ENCODE assay signal across 1 cellular context in the genomic region with DNA sequence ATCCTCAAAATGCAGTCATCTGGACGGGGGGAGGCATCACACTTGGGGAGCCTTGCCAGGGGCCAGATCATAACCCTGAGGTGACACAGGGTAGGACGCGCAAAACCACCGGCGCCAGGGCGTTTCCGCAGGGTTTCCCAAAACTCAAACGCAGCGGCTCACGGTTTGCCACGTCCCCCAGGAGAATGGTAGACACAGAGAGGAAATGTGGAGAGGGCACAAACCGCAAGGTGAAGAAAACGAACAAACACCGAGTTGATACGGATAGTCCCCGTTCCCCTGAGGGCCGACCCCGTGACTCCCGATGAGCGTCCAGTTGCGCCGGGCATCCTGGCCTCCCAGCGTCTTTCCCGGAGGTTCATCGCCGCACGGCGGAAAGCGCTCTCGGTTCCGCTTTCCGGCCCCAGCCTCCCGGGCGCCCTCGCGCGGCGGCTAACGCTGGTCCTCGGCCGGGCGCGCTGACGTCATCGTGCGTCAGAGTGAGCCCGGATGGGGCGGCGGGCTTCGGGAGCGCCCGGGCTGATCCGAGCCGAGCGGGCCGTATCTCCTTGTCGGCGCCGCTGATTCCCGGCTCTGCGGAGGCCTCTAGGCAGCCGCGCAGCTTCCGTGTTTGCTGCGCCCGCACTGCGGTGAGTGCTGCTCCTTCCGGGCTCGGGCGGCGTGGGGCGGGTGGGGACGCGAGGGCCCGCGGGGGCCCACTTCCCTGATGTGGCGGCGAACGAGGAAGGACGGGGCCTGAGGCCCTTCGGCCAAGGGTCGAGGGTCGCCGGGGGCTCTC.
TF ChIP-seq lines count a peak whose summit lies in the region.

A gene (plus strand): TSS at position 467 of the 778 bp plus-strand sequence. CDS start 2,641 bp downstream, outside the sequence.

TF ChIP-seq in HepG2, 621 proteins besides CTCF, POLR2A, EP300 and RAD21 (continued from another document and continues in another):
- TF ChIP-seq, protein P1, sequence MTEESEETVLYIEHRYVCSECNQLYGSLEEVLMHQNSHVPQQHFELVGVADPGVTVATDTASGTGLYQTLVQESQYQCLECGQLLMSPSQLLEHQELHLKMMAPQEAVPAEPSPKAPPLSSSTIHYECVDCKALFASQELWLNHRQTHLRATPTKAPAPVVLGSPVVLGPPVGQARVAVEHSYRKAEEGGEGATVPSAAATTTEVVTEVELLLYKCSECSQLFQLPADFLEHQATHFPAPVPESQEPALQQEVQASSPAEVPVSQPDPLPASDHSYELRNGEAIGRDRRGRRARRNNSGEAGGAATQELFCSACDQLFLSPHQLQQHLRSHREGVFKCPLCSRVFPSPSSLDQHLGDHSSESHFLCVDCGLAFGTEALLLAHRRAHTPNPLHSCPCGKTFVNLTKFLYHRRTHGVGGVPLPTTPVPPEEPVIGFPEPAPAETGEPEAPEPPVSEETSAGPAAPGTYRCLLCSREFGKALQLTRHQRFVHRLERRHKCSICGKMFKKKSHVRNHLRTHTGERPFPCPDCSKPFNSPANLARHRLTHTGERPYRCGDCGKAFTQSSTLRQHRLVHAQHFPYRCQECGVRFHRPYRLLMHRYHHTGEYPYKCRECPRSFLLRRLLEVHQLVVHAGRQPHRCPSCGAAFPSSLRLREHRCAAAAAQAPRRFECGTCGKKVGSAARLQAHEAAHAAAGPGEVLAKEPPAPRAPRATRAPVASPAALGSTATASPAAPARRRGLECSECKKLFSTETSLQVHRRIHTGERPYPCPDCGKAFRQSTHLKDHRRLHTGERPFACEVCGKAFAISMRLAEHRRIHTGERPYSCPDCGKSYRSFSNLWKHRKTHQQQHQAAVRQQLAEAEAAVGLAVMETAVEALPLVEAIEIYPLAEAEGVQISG (CRISPR knock-in tag; IDR thresholded peaks at IDR 0.05) = peak; percentile 86
- TF ChIP-seq, protein P2, sequence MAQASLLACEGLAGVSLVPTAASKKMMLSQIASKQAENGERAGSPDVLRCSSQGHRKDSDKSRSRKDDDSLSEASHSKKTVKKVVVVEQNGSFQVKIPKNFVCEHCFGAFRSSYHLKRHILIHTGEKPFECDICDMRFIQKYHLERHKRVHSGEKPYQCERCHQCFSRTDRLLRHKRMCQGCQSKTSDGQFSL (CRISPR knock-in tag; IDR thresholded peaks at IDR 0.05) = 0 out of 2 replicates have a peak, but pooled peaks have one; percentile 36
- TF ChIP-seq SOX5 (CRISPR knock-in tag; IDR thresholded peaks at IDR 0.05; ENCODE audit: borderline replicate concordance) (0 out of 2 replicates have a peak, but pooled peaks have one; percentile 20), BHLHE40 (IDR thresholded peaks at IDR 0.05; ENCODE audit: low read length) (0 out of 2 replicates have a peak, but pooled peaks have one; percentile 15), ZNF775 (CRISPR knock-in tag; IDR thresholded peaks at IDR 0.05; ENCODE audit: borderline replicate concordance) (no peak; the same call in 1 of the 2 replicates), ZBTB42 (CRISPR knock-in tag; IDR thresholded peaks at IDR 0.05) (no peak), HNRNPL (IDR thresholded peaks at IDR 0.05; ENCODE audit: low read depth, low read length) (no peak), ZNF790 (CRISPR knock-in tag; IDR thresholded peaks at IDR 0.05; ENCODE audit: borderline replicate concordance) (no peak), MAFK (conservative IDR thresholded peaks at IDR 0.05 in 1 of 2, IDR thresholded peaks at IDR 0.05 in 1 of 2; ENCODE audit: low read length in 2 of 2) (no peak), ZSCAN30 (CRISPR knock-in tag; IDR thresholded peaks at IDR 0.05) (no peak), SMARCE1 (IDR thresholded peaks at IDR 0.05; ENCODE audit: borderline replicate concordance) (no peak), ZNF225 (CRISPR knock-in tag; IDR thresholded peaks at IDR 0.05) (no peak), RARG (CRISPR knock-in tag; IDR thresholded peaks at IDR 0.05; ENCODE audit: low read depth) (peak; percentile 84; the same call in 1 of the 2 replicates), MAFF (IDR thresholded peaks at IDR 0.05; ENCODE audit: low read depth, low read length) (0 out of 2 replicates have a peak, but pooled peaks have one; percentile 51), U2AF2 (IDR thresholded peaks at IDR 0.05; ENCODE audit: low read depth, low read length) (no peak), ELF4 (CRISPR knock-in tag; IDR thresholded peaks at IDR 0.05; ENCODE audit: borderline replicate concordance) (no peak; the same call in 1 of the 2 replicates), GFI1 (CRISPR knock-in tag; IDR thresholded peaks at IDR 0.05; ENCODE audit: borderline replicate concordance) (no peak), GABPB1 (CRISPR knock-in tag; IDR thresholded peaks at IDR 0.05) (peak; percentile 90), CHD2 (IDR thresholded peaks at IDR 0.05; ENCODE audit: low read depth, low read length) (no peak), JUND (CRISPR knock-in tag; IDR thresholded peaks at IDR 0.05) (peak; percentile 86), PHF21A (CRISPR knock-in tag; IDR thresholded peaks at IDR 0.05) (peak; percentile 74), NR2C2 (CRISPR knock-in tag; IDR thresholded peaks at IDR 0.05; ENCODE audit: borderline replicate concordance) (peak; percentile 50; the same call in 1 of the 2 replicates), NR3C1 (CRISPR knock-in tag; IDR thresholded peaks at IDR 0.05) (no peak), NCOA5 (CRISPR knock-in tag; IDR thresholded peaks at IDR 0.05) (no peak), ZEB1 (IDR thresholded peaks at IDR 0.05; ENCODE audit: insufficient replicate concordance, low read depth) (no peak), ZNF350 (CRISPR knock-in tag; IDR thresholded peaks at IDR 0.05; ENCODE audit: borderline replicate concordance, low read depth) (peak; percentile 93), ZNF33B (CRISPR knock-in tag; IDR thresholded peaks at IDR 0.05) (no peak), ZBTB3 (CRISPR knock-in tag; IDR thresholded peaks at IDR 0.05; ENCODE audit: borderline replicate concordance, low read depth) (no peak), PRMT3 (CRISPR knock-in tag; IDR thresholded peaks at IDR 0.05; ENCODE audit: borderline replicate concordance, low read depth) (peak; percentile 59; the same call in 1 of the 2 replicates), RARA (CRISPR knock-in tag; IDR thresholded peaks at IDR 0.05) (no peak; the same call in 1 of the 2 replicates), NPAS2 (CRISPR knock-in tag; IDR thresholded peaks at IDR 0.05; ENCODE audit: borderline replicate concordance) (no peak), ZSCAN31 (CRISPR knock-in tag; IDR thresholded peaks at IDR 0.05; ENCODE audit: low read depth) (peak; percentile 67), RFX1 (IDR thresholded peaks at IDR 0.05) (no peak), ZBTB1 (CRISPR knock-in tag; IDR thresholded peaks at IDR 0.05; ENCODE audit: borderline replicate concordance) (no peak), ZKSCAN8 (CRISPR knock-in tag; IDR thresholded peaks at IDR 0.05; ENCODE audit: borderline replicate concordance) (no peak)
- TF ChIP-seq, protein P3, sequence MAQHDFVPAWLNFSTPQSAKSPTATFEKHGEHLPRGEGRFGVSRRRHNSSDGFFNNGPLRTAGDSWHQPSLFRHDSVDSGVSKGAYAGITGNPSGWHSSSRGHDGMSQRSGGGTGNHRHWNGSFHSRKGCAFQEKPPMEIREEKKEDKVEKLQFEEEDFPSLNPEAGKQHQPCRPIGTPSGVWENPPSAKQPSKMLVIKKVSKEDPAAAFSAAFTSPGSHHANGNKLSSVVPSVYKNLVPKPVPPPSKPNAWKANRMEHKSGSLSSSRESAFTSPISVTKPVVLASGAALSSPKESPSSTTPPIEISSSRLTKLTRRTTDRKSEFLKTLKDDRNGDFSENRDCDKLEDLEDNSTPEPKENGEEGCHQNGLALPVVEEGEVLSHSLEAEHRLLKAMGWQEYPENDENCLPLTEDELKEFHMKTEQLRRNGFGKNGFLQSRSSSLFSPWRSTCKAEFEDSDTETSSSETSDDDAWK (CRISPR knock-in tag; IDR thresholded peaks at IDR 0.05) = no peak
- TF ChIP-seq, protein P4, sequence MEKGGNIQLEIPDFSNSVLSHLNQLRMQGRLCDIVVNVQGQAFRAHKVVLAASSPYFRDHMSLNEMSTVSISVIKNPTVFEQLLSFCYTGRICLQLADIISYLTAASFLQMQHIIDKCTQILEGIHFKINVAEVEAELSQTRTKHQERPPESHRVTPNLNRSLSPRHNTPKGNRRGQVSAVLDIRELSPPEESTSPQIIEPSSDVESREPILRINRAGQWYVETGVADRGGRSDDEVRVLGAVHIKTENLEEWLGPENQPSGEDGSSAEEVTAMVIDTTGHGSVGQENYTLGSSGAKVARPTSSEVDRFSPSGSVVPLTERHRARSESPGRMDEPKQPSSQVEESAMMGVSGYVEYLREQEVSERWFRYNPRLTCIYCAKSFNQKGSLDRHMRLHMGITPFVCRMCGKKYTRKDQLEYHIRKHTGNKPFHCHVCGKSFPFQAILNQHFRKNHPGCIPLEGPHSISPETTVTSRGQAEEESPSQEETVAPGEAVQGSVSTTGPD (CRISPR knock-in tag; IDR thresholded peaks at IDR 0.05) = no peak
- TF ChIP-seq, protein P5, sequence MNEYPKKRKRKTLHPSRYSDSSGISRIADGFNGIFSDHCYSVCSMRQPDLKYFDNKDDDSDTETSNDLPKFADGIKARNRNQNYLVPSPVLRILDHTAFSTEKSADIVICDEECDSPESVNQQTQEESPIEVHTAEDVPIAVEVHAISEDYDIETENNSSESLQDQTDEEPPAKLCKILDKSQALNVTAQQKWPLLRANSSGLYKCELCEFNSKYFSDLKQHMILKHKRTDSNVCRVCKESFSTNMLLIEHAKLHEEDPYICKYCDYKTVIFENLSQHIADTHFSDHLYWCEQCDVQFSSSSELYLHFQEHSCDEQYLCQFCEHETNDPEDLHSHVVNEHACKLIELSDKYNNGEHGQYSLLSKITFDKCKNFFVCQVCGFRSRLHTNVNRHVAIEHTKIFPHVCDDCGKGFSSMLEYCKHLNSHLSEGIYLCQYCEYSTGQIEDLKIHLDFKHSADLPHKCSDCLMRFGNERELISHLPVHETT (CRISPR knock-in tag; conservative IDR thresholded peaks at IDR 0.05) = peak; percentile 77; the same call in 1 of the 2 replicates
- TF ChIP-seq, protein P6, sequence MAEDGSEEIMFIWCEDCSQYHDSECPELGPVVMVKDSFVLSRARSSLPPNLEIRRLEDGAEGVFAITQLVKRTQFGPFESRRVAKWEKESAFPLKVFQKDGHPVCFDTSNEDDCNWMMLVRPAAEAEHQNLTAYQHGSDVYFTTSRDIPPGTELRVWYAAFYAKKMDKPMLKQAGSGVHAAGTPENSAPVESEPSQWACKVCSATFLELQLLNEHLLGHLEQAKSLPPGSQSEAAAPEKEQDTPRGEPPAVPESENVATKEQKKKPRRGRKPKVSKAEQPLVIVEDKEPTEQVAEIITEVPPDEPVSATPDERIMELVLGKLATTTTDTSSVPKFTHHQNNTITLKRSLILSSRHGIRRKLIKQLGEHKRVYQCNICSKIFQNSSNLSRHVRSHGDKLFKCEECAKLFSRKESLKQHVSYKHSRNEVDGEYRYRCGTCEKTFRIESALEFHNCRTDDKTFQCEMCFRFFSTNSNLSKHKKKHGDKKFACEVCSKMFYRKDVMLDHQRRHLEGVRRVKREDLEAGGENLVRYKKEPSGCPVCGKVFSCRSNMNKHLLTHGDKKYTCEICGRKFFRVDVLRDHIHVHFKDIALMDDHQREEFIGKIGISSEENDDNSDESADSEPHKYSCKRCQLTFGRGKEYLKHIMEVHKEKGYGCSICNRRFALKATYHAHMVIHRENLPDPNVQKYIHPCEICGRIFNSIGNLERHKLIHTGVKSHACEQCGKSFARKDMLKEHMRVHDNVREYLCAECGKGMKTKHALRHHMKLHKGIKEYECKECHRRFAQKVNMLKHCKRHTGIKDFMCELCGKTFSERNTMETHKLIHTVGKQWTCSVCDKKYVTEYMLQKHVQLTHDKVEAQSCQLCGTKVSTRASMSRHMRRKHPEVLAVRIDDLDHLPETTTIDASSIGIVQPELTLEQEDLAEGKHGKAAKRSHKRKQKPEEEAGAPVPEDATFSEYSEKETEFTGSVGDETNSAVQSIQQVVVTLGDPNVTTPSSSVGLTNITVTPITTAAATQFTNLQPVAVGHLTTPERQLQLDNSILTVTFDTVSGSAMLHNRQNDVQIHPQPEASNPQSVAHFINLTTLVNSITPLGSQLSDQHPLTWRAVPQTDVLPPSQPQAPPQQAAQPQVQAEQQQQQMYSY (CRISPR knock-in tag; IDR thresholded peaks at IDR 0.05) = no peak
- TF ChIP-seq, protein P7, sequence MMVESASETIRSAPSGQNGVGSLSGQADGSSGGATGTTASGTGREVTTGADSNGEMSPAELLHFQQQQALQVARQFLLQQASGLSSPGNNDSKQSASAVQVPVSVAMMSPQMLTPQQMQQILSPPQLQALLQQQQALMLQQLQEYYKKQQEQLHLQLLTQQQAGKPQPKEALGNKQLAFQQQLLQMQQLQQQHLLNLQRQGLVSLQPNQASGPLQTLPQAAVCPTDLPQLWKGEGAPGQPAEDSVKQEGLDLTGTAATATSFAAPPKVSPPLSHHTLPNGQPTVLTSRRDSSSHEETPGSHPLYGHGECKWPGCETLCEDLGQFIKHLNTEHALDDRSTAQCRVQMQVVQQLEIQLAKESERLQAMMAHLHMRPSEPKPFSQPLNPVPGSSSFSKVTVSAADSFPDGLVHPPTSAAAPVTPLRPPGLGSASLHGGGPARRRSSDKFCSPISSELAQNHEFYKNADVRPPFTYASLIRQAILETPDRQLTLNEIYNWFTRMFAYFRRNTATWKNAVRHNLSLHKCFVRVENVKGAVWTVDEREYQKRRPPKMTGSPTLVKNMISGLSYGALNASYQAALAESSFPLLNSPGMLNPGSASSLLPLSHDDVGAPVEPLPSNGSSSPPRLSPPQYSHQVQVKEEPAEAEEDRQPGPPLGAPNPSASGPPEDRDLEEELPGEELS (CRISPR knock-in tag; IDR thresholded peaks at IDR 0.05) = no peak; the same call in 1 of the 2 replicates
- TF ChIP-seq, protein P8, sequence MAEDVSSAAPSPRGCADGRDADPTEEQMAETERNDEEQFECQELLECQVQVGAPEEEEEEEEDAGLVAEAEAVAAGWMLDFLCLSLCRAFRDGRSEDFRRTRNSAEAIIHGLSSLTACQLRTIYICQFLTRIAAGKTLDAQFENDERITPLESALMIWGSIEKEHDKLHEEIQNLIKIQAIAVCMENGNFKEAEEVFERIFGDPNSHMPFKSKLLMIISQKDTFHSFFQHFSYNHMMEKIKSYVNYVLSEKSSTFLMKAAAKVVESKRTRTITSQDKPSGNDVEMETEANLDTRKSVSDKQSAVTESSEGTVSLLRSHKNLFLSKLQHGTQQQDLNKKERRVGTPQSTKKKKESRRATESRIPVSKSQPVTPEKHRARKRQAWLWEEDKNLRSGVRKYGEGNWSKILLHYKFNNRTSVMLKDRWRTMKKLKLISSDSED (CRISPR knock-in tag; IDR thresholded peaks at IDR 0.05) = no peak
- TF ChIP-seq, protein P9, sequence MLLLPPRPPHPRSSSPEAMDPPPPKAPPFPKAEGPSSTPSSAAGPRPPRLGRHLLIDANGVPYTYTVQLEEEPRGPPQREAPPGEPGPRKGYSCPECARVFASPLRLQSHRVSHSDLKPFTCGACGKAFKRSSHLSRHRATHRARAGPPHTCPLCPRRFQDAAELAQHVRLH (CRISPR knock-in tag; IDR thresholded peaks at IDR 0.05; ENCODE audit: borderline replicate concordance, low read depth) = peak; percentile 58; the same call in 1 of the 2 replicates
